24 cellular contexts compared by ENCODE assay signal in the genomic region with DNA sequence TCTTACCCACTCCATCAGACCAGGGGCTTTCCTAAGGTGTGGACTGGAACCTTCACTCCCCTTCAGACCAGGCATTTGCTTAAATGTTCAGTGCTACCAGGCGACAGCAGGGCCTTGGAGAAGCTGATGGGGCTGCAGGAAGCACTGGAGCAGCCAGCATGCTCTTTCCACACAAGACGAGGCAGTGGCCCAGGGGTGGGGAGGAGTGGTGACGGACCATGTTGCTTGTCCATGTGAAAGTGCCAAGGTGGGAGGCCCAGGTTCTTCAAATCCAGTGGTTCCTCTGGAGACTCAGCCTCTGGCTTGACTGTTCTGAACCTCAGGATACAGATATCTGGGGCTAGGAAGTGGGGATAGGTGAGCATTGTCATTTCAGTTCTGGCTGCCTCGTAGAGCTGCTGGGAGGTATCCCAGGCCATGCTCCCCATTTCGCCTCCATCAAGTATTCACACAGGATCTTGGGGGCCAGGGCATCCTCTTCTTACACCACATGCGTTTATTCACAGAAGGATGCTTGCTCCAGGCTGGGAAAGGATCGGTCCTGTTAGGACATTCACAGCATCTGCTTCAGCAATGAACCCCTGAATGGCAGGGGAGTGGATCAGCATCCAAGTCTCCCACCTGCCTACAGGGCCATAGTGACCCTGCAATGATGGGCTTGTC.
A peak's percentile ranks its signal among the peaks of the same experiment; 100 is the strongest.
DNase-seq lines count a peak whose midpoint lies in the region; ATAC-seq and TF ChIP-seq lines count a peak whose summit lies in the region.
"Had no signal": no experiment of that assay in that cellular context is flagged by ENCODE, and none has a peak within 500 bp of the region (broad histone marks: within the 10 kb centered on the region; RNA-seq: fewer than 3 reads in every experiment).

No MANE protein-coding gene starts in this region.

- WGBS in heart right ventricle, 2 donors: 98 to 99% methylated on average over 7 of the region's 7 CpGs
- 96 to 98% methylated on average over 7 of the region's 7 CpGs for WGBS in thyroid gland, 2 donors

- no peak for TF ChIP-seq POLR2A in thyroid gland (IDR thresholded peaks at IDR 0.05)

- H3K9me3 ChIP-seq in right atrium auricular region: no peaks in the 10 kb centered on the region
- H3K9me3 ChIP-seq in heart right ventricle: peaks cover 0 to 9% (median 0%) of the 10 kb centered on the region in 11 donors
- H3K9me3 ChIP-seq in thyroid gland: no peaks in the 10 kb centered on the region
- H3K9me3 ChIP-seq: BLaER1 had no signal

- H3K27me3 ChIP-seq in right atrium auricular region (no peaks in the 10 kb centered on the region), heart right ventricle (no peaks in the 10 kb centered on the region), dorsolateral prefrontal cortex (no peaks in the 10 kb centered on the region), thyroid gland (no peaks in the 10 kb centered on the region)
- H3K27me3 ChIP-seq: BLaER1 had no signal

- H3K4me3 ChIP-seq in right atrium auricular region (no peak overlapping the region), heart right ventricle (no peak overlapping the region), dorsolateral prefrontal cortex (no peak overlapping the region), thyroid gland (replicated peaks in 1 of 3) (no peak overlapping the region)
- H3K4me3 ChIP-seq: BLaER1, GM23248 had no signal

- no peak for TF ChIP-seq CTCF in right atrium auricular region (IDR thresholded peaks at IDR 0.05)
- TF ChIP-seq CTCF in heart right ventricle (IDR thresholded peaks at IDR 0.05): no peak
- TF ChIP-seq CTCF in dorsolateral prefrontal cortex (IDR thresholded peaks at IDR 0.05 in 54 of 56, conservative IDR thresholded peaks at IDR 0.05 in 2 of 56; ENCODE audit: low read depth in 1 of 56, partially characterized antibody in 56 of 56): no peak
- no peak for TF ChIP-seq CTCF in thyroid gland (IDR thresholded peaks at IDR 0.05)

- intact Hi-C loops in heart right ventricle (cut with DNase I) (no loop called here), dorsolateral prefrontal cortex (cut with DNase I) (no loop called here), thyroid gland (cut with DNase I) (no loop called here)

- H3K36me3 ChIP-seq in right atrium auricular region (peaks cover 10% of the 10 kb centered on the region), heart right ventricle (peaks cover 0 to 26% (median 0%) of the 10 kb centered on the region in 9 donors), thyroid gland (no peaks in the 10 kb centered on the region)
- H3K36me3 ChIP-seq: BLaER1 had no signal

- H3K4me1 ChIP-seq in right atrium auricular region (peaks cover 0 to 7% of the 10 kb centered on the region in 2 donors), heart right ventricle (peaks cover 0 to 6% (median 3%) of the 10 kb centered on the region in 9 donors), thyroid gland (no peaks in the 10 kb centered on the region)
- H3K4me1 ChIP-seq: BLaER1 had no signal

- DNase-seq in right atrium auricular region (ENCODE audit: low spot score): peak; percentile 36
- DNase-seq in heart right ventricle: no peak
- peak in 1 of 10 donors; percentile 9 for DNase-seq in dorsolateral prefrontal cortex
- DNase-seq in mucosa of gallbladder (ENCODE audit: low spot score): peak; percentile 4
- DNase-seq in central memory CD4-positive, alpha-beta T cell: no peak
- no peak for DNase-seq in thyroid gland
- DNase-seq: CD4-positive, CD25-positive, alpha-beta regulatory T cell; GM23248; H7; IMR-90; KG1; MM.1S; NCI-H1694; NCI-H2029 treated with DMSO at 0.1 percent for 48 hours; NCI-H446 treated with DMSO at 0.1 percent for 48 hours; NCI-H526; NCI-H82; NK-92 treated with Interleukin-12 subunit alpha and Interleukin-12 subunit beta, amount 100 ng/mL, for 24 hours; PC-3; SHP77 treated with DMSO at 0.1 percent for 48 hours had no signal

- H3K27ac ChIP-seq in right atrium auricular region (no peak overlapping the region), heart right ventricle (no peak overlapping the region), dorsolateral prefrontal cortex (peak overlapping the region in 56 of 59 donors; percentile 17 to 92 (median 70)), thyroid gland (no peak overlapping the region)
- H3K27ac ChIP-seq: BLaER1, GM23248, RWPE1 had no signal

- ATAC-seq in heart right ventricle (no peak), HG02938 (IDR thresholded peaks at IDR 0.05; ENCODE audit: unreplicated experiment) (no peak), HG03045 (IDR thresholded peaks at IDR 0.05; ENCODE audit: unreplicated experiment) (no peak)
- ATAC-seq: PC-3 had no signal

Comparison
In these comparisons a context has a peak if more than half of its experiments do, and no peak if none do; other contexts are left out.
1. DNase-seq: peak in right atrium auricular region (single experiment) and mucosa of gallbladder (single experiment); none in heart right ventricle (0 of 2), central memory CD4-positive, alpha-beta T cell (single experiment) and thyroid gland (0 of 2).
2. H3K27ac ChIP-seq: peak in dorsolateral prefrontal cortex (56 of 59); none in right atrium auricular region (0 of 2), heart right ventricle (0 of 10) and thyroid gland (0 of 3).